In genomic region chr6:20024979-20025378, GRCh38 we compare ENCODE assay signal across 14 cellular contexts.
"Had no signal": no experiment of that assay in that cellular context is flagged by ENCODE, and none has a peak within 500 bp of the region (broad histone marks: within the 10 kb centered on the region; RNA-seq: fewer than 3 reads in every experiment).

No MANE protein-coding gene starts in this region.

- H3K9me3 Mint-ChIP-seq: activated CD4-positive, alpha-beta memory T cell treated with anti-CD3 and anti-CD28 coated beads for 36 hours; activated T-cell treated with anti-CD3 and anti-CD28 coated beads, Interleukin-2, amount 50 U/mL, for 4 hours; nephron progenitor cell; T-helper 2 cell treated with Interferon-gamma antibody and Interleukin-4, amounts not matched to agents 5 μg/mL and 100 μg/mL, for 36 hours had no signal

- H3K4me3 Mint-ChIP-seq: nephron progenitor cell had no signal

- H3K27ac Mint-ChIP-seq: activated CD4-positive, alpha-beta memory T cell treated with anti-CD3 and anti-CD28 coated beads for 36 hours; activated naive CD8-positive, alpha-beta T cell treated with anti-CD3 and anti-CD28 coated beads, Interleukin-2, amount 50 U/mL, for 24 hours; nephron progenitor cell; T-helper 2 cell treated with Interferon-gamma antibody and Interleukin-4, amounts not matched to agents 5 μg/mL and 100 μg/mL, for 36 hours had no signal

- H3K9me3 ChIP-seq: heart left ventricle, testis had no signal

- DNase-seq: activated CD4-positive, CD25-positive, alpha-beta regulatory T cell treated with anti-CD3 and anti-CD28 coated beads, Interleukin-2, amount 50 U/mL, for 72 hours; activated gamma-delta T cell; activated naive CD8-positive, alpha-beta T cell treated with anti-CD3 and anti-CD28 coated beads, Interleukin-2, amount 50 U/mL, for 24 hours; activated T-cell treated with anti-CD3 and anti-CD28 coated beads, Interleukin-2, amount 50 U/mL, for 4 hours; foreskin melanocyte; heart left ventricle; mammary epithelial cell; nephron progenitor cell; stimulated activated CD4-positive, alpha-beta T cell treated with anti-CD3 and anti-CD28 coated beads, Interleukin-12 subunit alpha, Interleukin-12 subunit beta, amount 100 ng/mL, for 4 hours; stimulated activated naive CD8-positive, alpha-beta T cell treated with anti-CD3 and anti-CD28 coated beads, Interleukin-15, Interleukin-2, amounts not matched to agents 100 U/mL and 50 U/mL, for 24 hours; testis had no signal

- H3K4me3 ChIP-seq: cardiac muscle cell had no signal

- H3K4me1 Mint-ChIP-seq: nephron progenitor cell had no signal

- H3K27me3 ChIP-seq: cardiac muscle cell, heart left ventricle, testis had no signal

- ATAC-seq: heart left ventricle; stimulated activated naive CD8-positive, alpha-beta T cell treated with anti-CD3 and anti-CD28 coated beads, Interleukin-15, Interleukin-2, amounts not matched to agents 100 U/mL and 50 U/mL, for 24 hours had no signal

- H3K4me1 ChIP-seq: heart left ventricle, testis had no signal

- H3K36me3 ChIP-seq: cardiac muscle cell, heart left ventricle had no signal

- H3K36me3 Mint-ChIP-seq: activated CD4-positive, alpha-beta memory T cell treated with anti-CD3 and anti-CD28 coated beads for 36 hours had no signal

- H3K27ac ChIP-seq: cardiac muscle cell, heart left ventricle, testis had no signal
